ENCODE assay signal across 1 cellular context in genomic region chr14:79534703-79535353, GRCh38.
TF ChIP-seq lines count a peak whose summit lies in the region.

No MANE protein-coding gene starts in this region.

TF ChIP-seq in GM23338, 12 proteins besides CTCF, POLR2A, EP300 and RAD21 (continued from another document):
- TF ChIP-seq EZH2 (IDR thresholded peaks at IDR 0.05; ENCODE audit: low read depth, unreplicated experiment) (no peak), CREB1 (CRISPR knock-in tag; IDR thresholded peaks at IDR 0.05; ENCODE audit: low read depth) (no peak), NANOG (IDR thresholded peaks at IDR 0.05; ENCODE audit: borderline replicate concordance) (no peak), EZH2phosphoT487 (IDR thresholded peaks at IDR 0.05; ENCODE audit: unreplicated experiment) (no peak), JUNB (IDR thresholded peaks at IDR 0.05; ENCODE audit: unreplicated experiment) (no peak), POLR2AphosphoS5 (IDR thresholded peaks at IDR 0.05; ENCODE audit: low read depth) (no peak), ZNF462 (CRISPR knock-in tag; IDR thresholded peaks at IDR 0.05) (no peak), ZNF331 (CRISPR knock-in tag; IDR thresholded peaks at IDR 0.05; ENCODE audit: low read depth) (no peak)
- TF ChIP-seq, protein P1, sequence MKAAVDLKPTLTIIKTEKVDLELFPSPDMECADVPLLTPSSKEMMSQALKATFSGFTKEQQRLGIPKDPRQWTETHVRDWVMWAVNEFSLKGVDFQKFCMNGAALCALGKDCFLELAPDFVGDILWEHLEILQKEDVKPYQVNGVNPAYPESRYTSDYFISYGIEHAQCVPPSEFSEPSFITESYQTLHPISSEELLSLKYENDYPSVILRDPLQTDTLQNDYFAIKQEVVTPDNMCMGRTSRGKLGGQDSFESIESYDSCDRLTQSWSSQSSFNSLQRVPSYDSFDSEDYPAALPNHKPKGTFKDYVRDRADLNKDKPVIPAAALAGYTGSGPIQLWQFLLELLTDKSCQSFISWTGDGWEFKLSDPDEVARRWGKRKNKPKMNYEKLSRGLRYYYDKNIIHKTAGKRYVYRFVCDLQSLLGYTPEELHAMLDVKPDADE (IDR thresholded peaks at IDR 0.05), result no peak
